Comparison of ENCODE assay signal across 10 cellular contexts in genomic region chr9:91090132-91090410, GRCh38.
DNase-seq lines count a peak whose midpoint lies in the region; ATAC-seq and TF ChIP-seq lines count a peak whose summit lies in the region.
"Had no signal": no experiment of that assay in that cellular context is flagged by ENCODE, and none has a peak within 500 bp of the region (broad histone marks: within the 10 kb centered on the region; RNA-seq: fewer than 3 reads in every experiment).

No MANE protein-coding gene starts in this region.

- H3K4me3 Mint-ChIP-seq in activated CD8-positive, alpha-beta memory T cell treated with anti-CD3 and anti-CD28 coated beads, Interleukin-2, amount 10 ng/mL, durations not matched to agents 7 days and 5 days = no peak overlapping the region
- H3K4me3 Mint-ChIP-seq in chondrocyte (ENCODE audit: unreplicated experiment) = no peak overlapping the region
- H3K4me3 Mint-ChIP-seq in stimulated activated effector memory CD8-positive, alpha-beta T cell treated with anti-CD3 and anti-CD28 coated beads, Interleukin-12 subunit alpha, Interleukin-12 subunit beta, amount 100 ng/mL, for 72 hours = no peak overlapping the region

- H3K27me3 Mint-ChIP-seq in activated CD8-positive, alpha-beta memory T cell treated with anti-CD3 and anti-CD28 coated beads, Interleukin-2, amount 10 ng/mL, durations not matched to agents 7 days and 5 days = no peaks in the 10 kb centered on the region
- H3K27me3 Mint-ChIP-seq in chondrocyte (ENCODE audit: low read depth) = no peaks in the 10 kb centered on the region

- peaks cover 11% of the 10 kb centered on the region for H3K9me3 Mint-ChIP-seq in activated CD8-positive, alpha-beta memory T cell treated with anti-CD3 and anti-CD28 coated beads, Interleukin-2, amount 10 ng/mL, durations not matched to agents 7 days and 5 days (ENCODE audit: low read depth)
- H3K9me3 Mint-ChIP-seq in chondrocyte (ENCODE audit: low read depth) = peaks cover 15% of the 10 kb centered on the region
- H3K9me3 Mint-ChIP-seq in stimulated activated effector memory CD8-positive, alpha-beta T cell treated with anti-CD3 and anti-CD28 coated beads, Interleukin-12 subunit alpha, Interleukin-12 subunit beta, amount 100 ng/mL, for 72 hours = peaks cover 11% of the 10 kb centered on the region

- TF ChIP-seq CTCF in chondrocyte (IDR thresholded peaks at IDR 0.05) = no peak

- no peak for DNase-seq in activated CD8-positive, alpha-beta memory T cell treated with anti-CD3 and anti-CD28 coated beads, Interleukin-2, amount 10 ng/mL, durations not matched to agents 7 days and 5 days
- DNase-seq in activated CD8-positive, alpha-beta memory T cell treated with anti-CD3 and anti-CD28 coated beads, Interleukin-2, amount 50 U/mL, for 48 hours = no peak
- DNase-seq in M059J (ENCODE audit: low read depth) (peak; percentile 10), chondrocyte (ENCODE audit: low spot score) (no peak), NCI-H1694 (lab: John Stamatoyannopoulos, UW) (no peak), HCEC 1CT (no peak)
- DNase-seq in stimulated activated effector memory CD8-positive, alpha-beta T cell treated with anti-CD3 and anti-CD28 coated beads, Interleukin-12 subunit alpha, Interleukin-12 subunit beta, amount 100 ng/mL, for 72 hours (ENCODE audit: low spot score in 2 of 2) = no peak
- DNase-seq in activated naive CD4-positive, alpha-beta T cell treated with anti-CD3 and anti-CD28 coated beads, Interleukin-2, amount 50 U/mL, for 16 hours = no peak
- DNase-seq: NCI-H1105 treated with DMSO at 0.1 percent for 48 hours, NCI-H2029 treated with DMSO at 0.1 percent for 48 hours had no signal

- no peak for ATAC-seq in activated CD8-positive, alpha-beta memory T cell treated with anti-CD3 and anti-CD28 coated beads, Interleukin-2, amount 10 ng/mL, durations not matched to agents 7 days and 5 days
- ATAC-seq in stimulated activated effector memory CD8-positive, alpha-beta T cell treated with anti-CD3 and anti-CD28 coated beads, Interleukin-12 subunit alpha, Interleukin-12 subunit beta, amount 100 ng/mL, for 72 hours = no peak

- H3K4me1 Mint-ChIP-seq in activated CD8-positive, alpha-beta memory T cell treated with anti-CD3 and anti-CD28 coated beads, Interleukin-2, amount 10 ng/mL, durations not matched to agents 7 days and 5 days = peaks cover 66% of the 10 kb centered on the region
- peaks cover 6% of the 10 kb centered on the region for H3K4me1 Mint-ChIP-seq in chondrocyte (ENCODE audit: low read depth)
- peaks cover 82% of the 10 kb centered on the region for H3K4me1 Mint-ChIP-seq in stimulated activated effector memory CD8-positive, alpha-beta T cell treated with anti-CD3 and anti-CD28 coated beads, Interleukin-12 subunit alpha, Interleukin-12 subunit beta, amount 100 ng/mL, for 72 hours

- peak overlapping the region; percentile 70 for H3K27ac Mint-ChIP-seq in activated CD8-positive, alpha-beta memory T cell treated with anti-CD3 and anti-CD28 coated beads, Interleukin-2, amount 10 ng/mL, durations not matched to agents 7 days and 5 days
- H3K27ac Mint-ChIP-seq in chondrocyte (ENCODE audit: unreplicated experiment) = peak overlapping the region; percentile 42
- peak overlapping the region; percentile 70 for H3K27ac Mint-ChIP-seq in stimulated activated effector memory CD8-positive, alpha-beta T cell treated with anti-CD3 and anti-CD28 coated beads, Interleukin-12 subunit alpha, Interleukin-12 subunit beta, amount 100 ng/mL, for 72 hours

- H3K36me3 Mint-ChIP-seq in activated CD8-positive, alpha-beta memory T cell treated with anti-CD3 and anti-CD28 coated beads, Interleukin-2, amount 10 ng/mL, durations not matched to agents 7 days and 5 days = peaks cover 54% of the 10 kb centered on the region
- H3K36me3 Mint-ChIP-seq in chondrocyte (ENCODE audit: low read depth) = peaks cover 5% of the 10 kb centered on the region
- no peaks in the 10 kb centered on the region for H3K36me3 Mint-ChIP-seq in stimulated activated effector memory CD8-positive, alpha-beta T cell treated with anti-CD3 and anti-CD28 coated beads, Interleukin-12 subunit alpha, Interleukin-12 subunit beta, amount 100 ng/mL, for 72 hours

- CTCF ChIA-PET in activated CD8-positive, alpha-beta memory T cell treated with anti-CD3 and anti-CD28 coated beads, Interleukin-2, amount 10 ng/mL, durations not matched to agents 7 days and 5 days (lab: Charles Lee) = interaction anchor here (0.6 to 3.6 kb wide), 24 partner anchors 10 to 344 kb away, joined by 3 to 30 read pairs (median 4); no protein-coding TSS in a partner anchor
